Comparison of ENCODE assay signal across 23 cellular contexts in genomic region chr12:93192878-93193277, GRCh38.
DNase-seq lines count a peak whose midpoint lies in the region; ATAC-seq, FAIRE-seq and TF ChIP-seq lines count a peak whose summit lies in the region.
"Had no signal": no experiment of that assay in that cellular context is flagged by ENCODE, and none has a peak within 500 bp of the region (broad histone marks: within the 10 kb centered on the region; RNA-seq: fewer than 3 reads in every experiment).

No MANE protein-coding gene starts in this region.

- no peak overlapping the region for H2BK15ac ChIP-seq in H1 (ENCODE audit: low read length)

- no peak overlapping the region for H3K23ac ChIP-seq in H1 (ENCODE audit: insufficient read length)

- H3K36me3 ChIP-seq in SK-N-SH (replicated peaks in 1 of 2; ENCODE audit: control insufficient read depth in 1 of 2, insufficient read depth in 2 of 2, low read length in 1 of 2): no peaks in the 10 kb centered on the region
- H3K36me3 ChIP-seq in H1 (ENCODE audit: control insufficient read depth in 2 of 4, insufficient read depth in 4 of 4, low read length in 3 of 4): no peaks in the 10 kb centered on the region
- H3K36me3 ChIP-seq in skeletal muscle tissue (ENCODE audit: control insufficient read depth in 3 of 3, insufficient read depth in 3 of 3, low read length in 3 of 3): no peaks in the 10 kb centered on the region
- H3K36me3 ChIP-seq: BE2C had no signal

- no peaks in the 10 kb centered on the region for H3K9me2 ChIP-seq in SK-N-SH

- 100% methylated on average over 1 of the region's 1 CpG for WGBS in SK-N-SH (ENCODE audit: low lambda C conversion rate)
- 77% methylated on average over 1 of the region's 1 CpG; no CpG with 5 or more reads in 1 of the 2 experiments for WGBS in H1 (ENCODE audit: extremely low coverage in 1 of 2, insufficient coverage in 1 of 2, insufficient read length in 1 of 2, insufficient replicate concordance in 2 of 2, low coverage in 1 of 2, low lambda C conversion rate in 2 of 2, missing lambda C conversion rate in 1 of 2), 2 experiments

- TF ChIP-seq POLR2A in H1 (IDR thresholded peaks at IDR 0.05; ENCODE audit: control extremely low read depth in 1 of 2, low read depth in 2 of 2, low read length in 2 of 2): no peak

- peaks cover 2 to 15% of the 10 kb centered on the region in 2 experiments for H3K4me1 ChIP-seq in SK-N-SH (ENCODE audit: control insufficient read depth in 1 of 2, insufficient read depth in 2 of 2, low read depth in 1 of 2, low read length in 1 of 2)
- H3K4me1 ChIP-seq in H1 (replicated peaks in 1 of 4; ENCODE audit: control insufficient read depth in 3 of 4, insufficient read depth in 4 of 4, low read length in 3 of 4): no peaks in the 10 kb centered on the region
- H3K4me1 ChIP-seq in skeletal muscle tissue (ENCODE audit: control insufficient read depth in 3 of 3, insufficient read depth in 3 of 3, low read length in 3 of 3): peaks cover 33 to 36% (median 33%) of the 10 kb centered on the region in 3 donors
- H3K4me1 ChIP-seq: BE2C had no signal

- no peak overlapping the region for H4K5ac ChIP-seq in H1 (ENCODE audit: insufficient read length, low read depth, low read length)

- no peak overlapping the region for H3K14ac ChIP-seq in H1 (ENCODE audit: insufficient read length)

- no peaks in the 10 kb centered on the region for H3K27me3 ChIP-seq in SK-N-SH (ENCODE audit: insufficient read depth)
- no peaks in the 10 kb centered on the region for H3K27me3 ChIP-seq in H1 (replicated peaks in 1 of 4; ENCODE audit: control insufficient read depth in 3 of 4, extremely low read depth in 1 of 4, insufficient read depth in 3 of 4, low read length in 3 of 4)
- H3K27me3 ChIP-seq in skeletal muscle tissue (ENCODE audit: control insufficient read depth in 3 of 3, insufficient read depth in 3 of 3, low read length in 3 of 3): no peaks in the 10 kb centered on the region
- H3K27me3 ChIP-seq: BE2C had no signal

- no peak overlapping the region for H3K18ac ChIP-seq in H1 (ENCODE audit: extremely low read depth, low read length)

- H2AFZ ChIP-seq in SK-N-SH (ENCODE audit: low read depth): no peak overlapping the region
- H2AFZ ChIP-seq in H1 (ENCODE audit: low read length): peak overlapping the region; percentile 94; the same call in 1 of the 2 replicates

- H3K4me3 ChIP-seq in SK-N-SH (ENCODE audit: low read depth in 2 of 2, low read length in 1 of 2) (no peak overlapping the region), H1 (ENCODE audit: extremely low read depth in 1 of 4, insufficient read depth in 2 of 4, low read depth in 3 of 4, low read length in 4 of 4) (no peak overlapping the region), skeletal muscle tissue (ENCODE audit: low read length in 3 of 3) (no peak overlapping the region)
- H3K4me3 ChIP-seq: SK-N-MC had no signal

- no peak overlapping the region for H3K9ac ChIP-seq in SK-N-SH
- H3K9ac ChIP-seq in H1 (replicated peaks in 1 of 4; ENCODE audit: extremely low read depth in 1 of 4, low read depth in 3 of 4, low read length in 3 of 4): no peak overlapping the region
- no peak overlapping the region for H3K9ac ChIP-seq in skeletal muscle tissue (ENCODE audit: low read depth in 1 of 3, low read length in 3 of 3)
- H3K9ac ChIP-seq: KMS-11 had no signal

- no peak for FAIRE-seq in H1 (lab: Jason Lieb, UNC)
- FAIRE-seq: GM12892, GM18507, RCC 7860 had no signal

- H2BK5ac ChIP-seq in H1 (ENCODE audit: low read depth, low read length): no peak overlapping the region

- no peak overlapping the region for H2AK5ac ChIP-seq in H1 (ENCODE audit: low read depth, low read length)

- H3K79me2 ChIP-seq in SK-N-SH (ENCODE audit: insufficient read depth) (no peaks in the 10 kb centered on the region), H1 (ENCODE audit: control insufficient read depth in 1 of 2, insufficient read depth in 2 of 2, low read length in 2 of 2) (no peaks in the 10 kb centered on the region)

- no peaks in the 10 kb centered on the region for H3K23me2 ChIP-seq in H1 (ENCODE audit: low read depth, low read length)

- H4K20me1 ChIP-seq in SK-N-SH (ENCODE audit: insufficient read depth): no peaks in the 10 kb centered on the region
- H4K20me1 ChIP-seq in H1 (replicated peaks in 1 of 2; ENCODE audit: control insufficient read depth in 1 of 2, insufficient read depth in 2 of 2, low read length in 2 of 2): no peaks in the 10 kb centered on the region

- CTCF ChIA-PET in SK-N-SH (lab: Yijun Ruan, JAX) (no interaction called here), H1 (lab: Charles Lee; ENCODE audit: partially characterized antibody) (interaction anchor here (0.9 to 1.6 kb wide), 2 partner anchors 188 to 206 kb away, joined by 3 to 4 read pairs; no protein-coding TSS in a partner anchor), GM10248 (lab: Yijun Ruan, JAX) (interaction anchor here (1.1 to 2.6 kb wide), 6 partner anchors 10 to 227 kb away, joined by 3 to 8 read pairs (median 4); no protein-coding TSS in a partner anchor)

- ATAC-seq in SK-N-SH treated with all-trans-retinoic acid at 6 μM for 48 hours: no peak

- H2BK12ac ChIP-seq in H1 (ENCODE audit: low read depth, low read length): no peak overlapping the region

- H3K56ac ChIP-seq in H1 (replicated peaks; ENCODE audit: insufficient read length, low read depth, low read length): no peak overlapping the region

- H4K91ac ChIP-seq in H1 (replicated peaks; ENCODE audit: insufficient read length, low read length): no peak overlapping the region

- POLR2A ChIA-PET in SK-N-SH (lab: Yijun Ruan, JAX) (no interaction called here), H1 (lab: Charles Lee; ENCODE audit: partially characterized antibody) (no interaction called here), GM10248 (lab: Yijun Ruan, JAX) (no interaction called here)

- H2BK120ac ChIP-seq in H1 (replicated peaks; ENCODE audit: low read depth, low read length): no peak overlapping the region

- H3K4ac ChIP-seq in H1 (replicated peaks; ENCODE audit: insufficient read length, low read depth, low read length): no peak overlapping the region

- H4K8ac ChIP-seq in H1 (ENCODE audit: extremely low read depth, insufficient read depth, low read length): no peak overlapping the region

- DNase-seq in SK-N-SH: no peak
- peak; percentile 77 for DNase-seq in OCI-M1 (lab: John Stamatoyannopoulos, UW)
- DNase-seq in H1 (ENCODE audit: low read depth in 1 of 2, low spot score in 2 of 2): no peak
- DNase-seq in RKO (ENCODE audit: low spot score): no peak
- DNase-seq in GM10248 (ENCODE audit: extremely low spot score): no peak
- no peak for DNase-seq in NCI-H748 (lab: John Stamatoyannopoulos, UW; ENCODE audit: unreplicated experiment)
- DNase-seq: 8988T; BE2C; Caco-2; CD4-positive, CD25-positive, alpha-beta regulatory T cell; H7; HFFc6; NCI-H1436 treated with DMSO at 0.1 percent for 48 hours; NCI-H2029; NCI-H526 treated with DMSO at 0.1 percent for 48 hours; Right ventricle myocardium superior had no signal

- H3K9me3 ChIP-seq in SK-N-SH (no peaks in the 10 kb centered on the region), H1 (ENCODE audit: insufficient read depth in 2 of 2, low read depth in 1 of 2, low read length in 1 of 2) (peaks cover 3 to 5% of the 10 kb centered on the region in 2 experiments; a peak in 2 of 4 replicates), skeletal muscle tissue (ENCODE audit: control insufficient read depth in 3 of 3, low read length in 3 of 3) (no peaks in the 10 kb centered on the region)
- H3K9me3 ChIP-seq: BE2C had no signal

- peaks cover 4% of the 10 kb centered on the region for H3F3A ChIP-seq in SK-N-SH (replicated peaks; ENCODE audit: insufficient read depth)

- TF ChIP-seq RAD21 in SK-N-SH (IDR thresholded peaks at IDR 0.05; ENCODE audit: low read length) (no peak), H1 (IDR thresholded peaks at IDR 0.05 in 1 of 2, conservative IDR thresholded peaks at IDR 0.05 in 1 of 2; ENCODE audit: low read depth in 2 of 2, low read length in 2 of 2) (no peak)

- H2BK20ac ChIP-seq in H1 (ENCODE audit: low read length): no peak overlapping the region

- TF ChIP-seq CTCF in SK-N-SH (IDR thresholded peaks at IDR 0.05) (no peak), H1 (IDR thresholded peaks at IDR 0.05; ENCODE audit: control extremely low read depth in 1 of 3, insufficient read depth in 1 of 3, low read depth in 1 of 3, low read length in 3 of 3) (no peak), GM10248 (IDR thresholded peaks at IDR 0.05; ENCODE audit: control extremely low read depth, extremely low read depth, low read depth, missing control alignments) (no peak)

- TF ChIP-seq EP300 in SK-N-SH (IDR thresholded peaks at IDR 0.05; ENCODE audit: borderline replicate concordance in 1 of 2, low read depth in 1 of 2, low read length in 1 of 2) (no peak), H1 (IDR thresholded peaks at IDR 0.05; ENCODE audit: borderline replicate concordance in 1 of 2, low read depth in 2 of 2, low read length in 2 of 2) (no peak)

- H3K27ac ChIP-seq in SK-N-SH (ENCODE audit: low read depth in 2 of 2, low read length in 1 of 2): no peak overlapping the region
- no peak overlapping the region for H3K27ac ChIP-seq in H1 (ENCODE audit: low read depth, low read length)
- peak overlapping the region; percentile 67 for H3K27ac ChIP-seq in skeletal muscle tissue (ENCODE audit: low read depth, low read length)
- H3K27ac ChIP-seq: KMS-11, SK-N-MC had no signal

- H3K4me2 ChIP-seq in SK-N-SH (no peak overlapping the region), H1 (ENCODE audit: insufficient read depth in 1 of 2, low read depth in 2 of 2, low read length in 2 of 2) (no peak overlapping the region)
- H3K4me2 ChIP-seq: KMS-11 had no signal

- H3K79me1 ChIP-seq in H1 (ENCODE audit: low read depth, low read length): no peaks in the 10 kb centered on the region

TF ChIP-seq in SK-N-SH, 30 proteins besides CTCF, POLR2A, EP300 and RAD21 (continues in another document):
- TF ChIP-seq FOXM1 (IDR thresholded peaks at IDR 0.05; ENCODE audit: low read depth): no peak

TF ChIP-seq in SK-N-SH treated with all-trans-retinoic acid at 6 μM for 48 hours, 23 proteins besides CTCF, POLR2A, EP300 and RAD21:
- TF ChIP-seq GLIS3 (CRISPR knock-in tag; IDR thresholded peaks at IDR 0.05) (no peak), TOX (CRISPR knock-in tag; IDR thresholded peaks at IDR 0.05; ENCODE audit: borderline replicate concordance) (no peak), ZNF70 (CRISPR knock-in tag; IDR thresholded peaks at IDR 0.05) (no peak), ZFP30 (CRISPR knock-in tag; IDR thresholded peaks at IDR 0.05) (no peak)

TF ChIP-seq in H1, 55 proteins besides CTCF, POLR2A, EP300 and RAD21:
- no peak for TF ChIP-seq NRF1 (IDR thresholded peaks at IDR 0.05; ENCODE audit: low read depth, low read length)
- TF ChIP-seq POLR2AphosphoS5 (IDR thresholded peaks at IDR 0.05; ENCODE audit: low read depth, low read length): no peak
- peak; percentile 57 for TF ChIP-seq SIX5 (IDR thresholded peaks at IDR 0.05; ENCODE audit: low read depth, low read length)
- peak; percentile 71 for TF ChIP-seq USF2 (IDR thresholded peaks at IDR 0.05; ENCODE audit: low read length)

Comparison
In these comparisons a context has a peak if more than half of its experiments do, and no peak if none do; other contexts are left out.
1. Of the 17 proteins assayed by ChIP-seq in both H1 and SK-N-SH: peak only in H1: USF2; only in SK-N-SH: none; in both: none; in neither: 16.